ENCODE assay signal across 1 cellular context in genomic region chr10:47048533-47048905, GRCh38.
TF ChIP-seq lines count a peak whose summit lies in the region.

No MANE protein-coding gene starts in this region.

TF ChIP-seq in HepG2, 621 proteins besides CTCF, POLR2A, EP300 and RAD21:
- TF ChIP-seq RBM39 (IDR thresholded peaks at IDR 0.05; ENCODE audit: low read depth, low read length, poor library complexity, severe bottlenecking), result no peak
- no peak for TF ChIP-seq ZNF773 (CRISPR knock-in tag; IDR thresholded peaks at IDR 0.05; ENCODE audit: borderline replicate concordance)
- TF ChIP-seq MTF2 (CRISPR knock-in tag; IDR thresholded peaks at IDR 0.05; ENCODE audit: borderline replicate concordance), result no peak
- no peak for TF ChIP-seq ZNF350 (CRISPR knock-in tag; IDR thresholded peaks at IDR 0.05; ENCODE audit: borderline replicate concordance, low read depth)
- TF ChIP-seq ZKSCAN5 (CRISPR knock-in tag; IDR thresholded peaks at IDR 0.05), result no peak
- no peak for TF ChIP-seq ZNF567 (CRISPR knock-in tag; IDR thresholded peaks at IDR 0.05; ENCODE audit: borderline replicate concordance)
